18 cellular contexts compared by ENCODE assay signal in genomic region chr1:61637470-61637869, GRCh38.
"Had no signal": no experiment of that assay in that cellular context is flagged by ENCODE, and none has a peak within 500 bp of the region (broad histone marks: within the 10 kb centered on the region; RNA-seq: fewer than 3 reads in every experiment).

No MANE protein-coding gene starts in this region.

- H3K9me3 ChIP-seq: breast epithelium, right atrium auricular region had no signal

- H3K4me3 ChIP-seq: breast epithelium, right atrium auricular region had no signal

- H3K27ac ChIP-seq: epithelial cell of prostate had no signal

- ATAC-seq: natural killer cell; stimulated activated naive CD8-positive, alpha-beta T cell treated with anti-CD3 and anti-CD28 coated beads, Interleukin-15, amount 100 ng/mL, for 72 hours had no signal

- H3K27me3 ChIP-seq: breast epithelium, right atrium auricular region had no signal

- DNase-seq: activated CD4-positive, alpha-beta T cell treated with anti-CD3 and anti-CD28 coated beads, Interleukin-2, amount 50 U/mL, for 1 hour; activated CD4-positive, CD25-positive, alpha-beta regulatory T cell; activated CD8-positive, alpha-beta memory T cell treated with anti-CD3 and anti-CD28 coated beads for 24 hours; activated naive CD4-positive, alpha-beta T cell; activated naive CD8-positive, alpha-beta T cell treated with anti-CD3 and anti-CD28 coated beads, Interleukin-2, amount 10 ng/mL, durations not matched to agents 7 days and 5 days; anterior cingulate cortex; cerebellar nuclear complex; hippocampal formation; left ventricle myocardium superior; mesendoderm; natural killer cell; posterior cingulate gyrus; SIG-M5; small intestine; stimulated activated naive CD8-positive, alpha-beta T cell treated with anti-CD3 and anti-CD28 coated beads, Interleukin-15, amount 100 ng/mL, for 72 hours had no signal

- H3K36me3 ChIP-seq: breast epithelium, right atrium auricular region had no signal
